In genomic region chr3:4846529-4846928, GRCh38 we compare ENCODE assay signal across 1 cellular context.
TF ChIP-seq lines count a peak whose summit lies in the region.

No MANE protein-coding gene starts in this region.

TF ChIP-seq in IMR-90, 13 proteins besides CTCF, POLR2A, EP300 and RAD21:
- TF ChIP-seq CEBPB (IDR thresholded peaks at IDR 0.05; ENCODE audit: low read depth, low read length) (no peak), FOS (IDR thresholded peaks at IDR 0.05; ENCODE audit: low read depth, low read length) (no peak), MAFK (IDR thresholded peaks at IDR 0.05; ENCODE audit: low read depth, low read length) (no peak), RFX5 (IDR thresholded peaks at IDR 0.05; ENCODE audit: low read depth, low read length) (no peak), SMC3 (IDR thresholded peaks at IDR 0.05; ENCODE audit: low read depth, low read length) (no peak), RCOR1 (IDR thresholded peaks at IDR 0.05; ENCODE audit: insufficient replicate concordance, low read length) (no peak)
